Comparison of ENCODE assay signal across 8 cellular contexts in the genomic region with DNA sequence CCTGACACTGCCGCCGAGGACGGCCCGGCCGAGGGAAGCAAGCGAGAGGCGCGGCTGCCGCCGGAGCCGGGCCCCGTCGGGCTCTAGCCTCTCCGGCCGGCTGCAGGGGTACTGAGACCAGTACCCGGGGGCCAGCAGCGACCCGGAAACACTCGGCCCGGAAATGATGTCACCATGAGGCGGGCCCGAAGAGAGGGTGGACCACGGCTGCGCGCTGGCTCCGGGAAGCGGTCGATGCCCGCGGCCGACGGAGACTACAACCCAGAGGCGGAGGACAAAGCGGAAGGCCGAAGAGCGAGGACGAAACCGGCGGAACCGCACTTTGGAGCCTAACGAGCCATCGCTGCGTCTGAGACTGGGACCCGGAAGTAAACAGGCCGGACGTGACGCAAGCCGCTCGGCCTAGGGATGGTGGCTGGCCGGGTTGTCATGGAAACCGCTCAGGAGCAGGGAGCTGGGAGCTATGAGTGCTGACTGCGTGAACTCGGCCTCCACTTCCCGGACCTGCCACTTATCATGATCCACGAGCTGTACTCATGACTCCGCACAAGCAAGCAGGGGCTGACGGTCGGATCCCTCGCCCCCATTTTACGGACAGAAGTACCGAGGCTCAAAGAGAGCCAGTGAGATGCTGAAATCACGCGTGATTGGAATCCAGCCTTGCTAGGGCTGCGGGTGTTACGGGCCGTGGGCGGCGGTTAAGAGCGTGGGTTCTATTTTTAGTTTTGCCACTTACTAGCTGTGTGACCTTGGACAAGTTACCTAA. TPM values are rescaled to one million over a fixed set of nuclear protein-coding genes. Genes with fewer than 3 reads are reported as not detected.
DNase-seq lines count a peak whose midpoint lies in the region; ATAC-seq, FAIRE-seq and TF ChIP-seq lines count a peak whose summit lies in the region.

A gene with protein sequence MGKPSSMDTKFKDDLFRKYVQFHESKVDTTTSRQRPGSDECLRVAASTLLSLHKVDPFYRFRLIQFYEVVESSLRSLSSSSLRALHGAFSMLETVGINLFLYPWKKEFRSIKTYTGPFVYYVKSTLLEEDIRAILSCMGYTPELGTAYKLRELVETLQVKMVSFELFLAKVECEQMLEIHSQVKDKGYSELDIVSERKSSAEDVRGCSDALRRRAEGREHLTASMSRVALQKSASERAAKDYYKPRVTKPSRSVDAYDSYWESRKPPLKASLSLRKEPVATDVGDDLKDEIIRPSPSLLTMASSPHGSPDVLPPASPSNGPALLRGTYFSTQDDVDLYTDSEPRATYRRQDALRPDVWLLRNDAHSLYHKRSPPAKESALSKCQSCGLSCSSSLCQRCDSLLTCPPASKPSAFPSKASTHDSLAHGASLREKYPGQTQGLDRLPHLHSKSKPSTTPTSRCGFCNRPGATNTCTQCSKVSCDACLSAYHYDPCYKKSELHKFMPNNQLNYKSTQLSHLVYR (minus strand): TSS at position 150 of the 766 bp plus-strand sequence. CDS start 7,039 bp downstream, outside the sequence.

- in situ Hi-C loops in T47D (cut with HindIII; ENCODE audit: low pct_unique_long_range_greater_than_20kb, low sequenced_read_pairs), result no loop called here

- H3K4me1 ChIP-seq in A673 (ENCODE audit: insufficient read depth, low read length, poor library complexity, severe bottlenecking) (peaks cover 8% of the 10 kb centered on the region), small intestine (ENCODE audit: control insufficient read depth in 2 of 2, insufficient read depth in 1 of 2, low read depth in 1 of 2, low read length in 1 of 2) (peaks cover 3 to 11% of the 10 kb centered on the region in 2 donors)

- H3K36me3 ChIP-seq in A673 (ENCODE audit: insufficient read depth, low read length, poor library complexity, severe bottlenecking) (no peaks in the 10 kb centered on the region), small intestine (ENCODE audit: control insufficient read depth in 2 of 2, insufficient read depth in 2 of 2, low read length in 2 of 2) (no peaks in the 10 kb centered on the region)

- ATAC-seq in GM18867 (IDR thresholded peaks at IDR 0.05; ENCODE audit: unreplicated experiment) (peak; percentile 81), HG03097 (IDR thresholded peaks at IDR 0.05; ENCODE audit: low FRiP score, unreplicated experiment) (peak; percentile 72)

- CTCF ChIA-PET in A673 (lab: Charles Lee), result interaction anchor here (0.5 to 1.6 kb wide), 8 partner anchors 27 to 696 kb away, joined by 3 to 10 read pairs (median 4); a partner anchor contains a TSS

- DNase-seq in A673 (ENCODE audit: low spot score) (peak; percentile 97), NCI-H2196 (lab: John Stamatoyannopoulos, UW; ENCODE audit: unreplicated experiment) (peak; percentile 97), T47D (ENCODE audit: low read depth in 1 of 2, low spot score in 1 of 2) (peak; percentile 93 to 97), iPS-NIHi11 (ENCODE audit: low spot score) (peak; percentile 97), small intestine (peak; percentile 95)

- intact Hi-C loops in A673 (cut with micrococcal nuclease; ENCODE audit: unreplicated experiment), result no loop called here

- no TSS peak for BruUV-seq in A673 (replicated peaks; lab: Mats Ljungman, UMichigan)

- FAIRE-seq in small intestine (lab: Jason Lieb, UNC), result no peak

- H3K27me3 ChIP-seq in A673 (replicated peaks; ENCODE audit: insufficient read depth, low read depth, low read length, poor library complexity), result no peaks in the 10 kb centered on the region
- no peaks in the 10 kb centered on the region for H3K27me3 ChIP-seq in small intestine (ENCODE audit: control insufficient read depth in 2 of 2, insufficient read depth in 2 of 2, low read length in 2 of 2)

- H3K27ac ChIP-seq in A673 (ENCODE audit: low read depth, low read length, poor library complexity, severe bottlenecking), result peak within 1 kb of the TSS; percentile 100
- H3K27ac ChIP-seq in VCaP, result peak within 1 kb of the TSS; percentile 100
- peak within 1 kb of the TSS; percentile 97 to 98 for H3K27ac ChIP-seq in small intestine (ENCODE audit: low read depth in 1 of 2, low read length in 1 of 2)

- POLR2A ChIA-PET in A673 (lab: Charles Lee; ENCODE audit: low non-redundant PET), result interaction anchor here (0.6 to 0.9 kb wide), 2 partner anchors 9 to 68 kb away, joined by 3 to 4 read pairs; no protein-coding TSS in a partner anchor

- WGBS in small intestine, 3 donors, result 0% methylated on average over 69 of the region's 69 CpGs

- TF ChIP-seq CTCF in A673 (conservative IDR thresholded peaks at IDR 0.05; ENCODE audit: low read depth, low read length), result no peak
- TF ChIP-seq CTCF in VCaP (conservative IDR thresholded peaks at IDR 0.05), result no peak

- no peaks in the 10 kb centered on the region for H3K9me3 ChIP-seq in A673 (ENCODE audit: low read depth, low read length, poor library complexity, severe bottlenecking)
- no peaks in the 10 kb centered on the region for H3K9me3 ChIP-seq in small intestine (ENCODE audit: control insufficient read depth, low read depth)

- peak within 1 kb of the TSS; percentile 90 for H3K4me3 ChIP-seq in A673 (ENCODE audit: low read depth, low read length, poor library complexity, severe bottlenecking)
- H3K4me3 ChIP-seq in small intestine (ENCODE audit: low read depth in 1 of 2, low read length in 2 of 2), result peak within 1 kb of the TSS; percentile 81 to 90

RNA-seq across cellular contexts. Expression of the gene that starts here (rescaled TPM):
- 9.2 and 9.7 TPM in 2 replicates for total RNA-seq in A673 (2021)
- polyA plus RNA-seq in small intestine, result 10 to 100 TPM in 1 of 3 donors, 1 to 10 TPM in 2; 8.6 to 11.0 (median 9.9) TPM

Comparison
In these comparisons a context has a peak if more than half of its experiments do, and no peak if none do; other contexts are left out.
1. Peak in every context shown above with its lines: DNase-seq, ATAC-seq, H3K4me3 ChIP-seq and H3K27ac ChIP-seq.